ENCODE assay signal across 18 cellular contexts in genomic region chr2:86234573-86235131, GRCh38. TPM values are rescaled to one million over a fixed set of nuclear protein-coding genes. Genes with fewer than 3 reads are reported as not detected.
DNase-seq lines count a peak whose midpoint lies in the region; ATAC-seq, FAIRE-seq and TF ChIP-seq lines count a peak whose summit lies in the region.
"Had no signal": no experiment of that assay in that cellular context is flagged by ENCODE, and none has a peak within 500 bp of the region (broad histone marks: within the 10 kb centered on the region; RNA-seq: fewer than 3 reads in every experiment).

No MANE protein-coding gene starts in this region.

- H3K27ac ChIP-seq in HepG2 (ENCODE audit: extremely low read length, insufficient read depth, low read length) = no peak overlapping the region
- no peak overlapping the region for H3K27ac ChIP-seq in right lobe of liver
- H3K27ac ChIP-seq in esophagus squamous epithelium = peak overlapping the region in 3 of 4 donors; percentile 32 to 54 (median 54)
- H3K27ac ChIP-seq: GM23248, PC-9 had no signal

- FAIRE-seq in HepG2 (lab: Jason Lieb, UNC) = no peak
- FAIRE-seq: G401.6, GM12891 had no signal

- ATAC-seq in HepG2 = no peak
- ATAC-seq in right lobe of liver = no peak
- no peak for ATAC-seq in GM21619 (IDR thresholded peaks at IDR 0.05; ENCODE audit: unreplicated experiment)
- ATAC-seq in HG02981 (IDR thresholded peaks at IDR 0.05; ENCODE audit: unreplicated experiment) = no peak
- ATAC-seq: HCT116 had no signal

- H3K4me2 ChIP-seq in HepG2 (ENCODE audit: low read depth, low read length) = peak overlapping the region; percentile 44; the same call in 1 of the 2 replicates
- H3K4me2 ChIP-seq: PC-9 had no signal

- H3K4me1 ChIP-seq in HepG2 (ENCODE audit: insufficient read depth, low read length) (peaks cover 34% of the 10 kb centered on the region), right lobe of liver (no peaks in the 10 kb centered on the region), esophagus squamous epithelium (peaks cover 0 to 10% (median 0%) of the 10 kb centered on the region in 3 donors)

- DNase-seq in HepG2 (ENCODE audit: low spot score) (no peak), right lobe of liver (no peak), esophagus squamous epithelium (lab: John Stamatoyannopoulos, UW) (no peak), renal cortical epithelial cell (ENCODE audit: low read depth) (peak; percentile 29), DMS53 treated with DMSO at 0.1 percent for 48 hours (lab: John Stamatoyannopoulos, UW; ENCODE audit: unreplicated experiment) (no peak)
- DNase-seq: CD4-positive, alpha-beta memory T cell; DMS79 treated with DMSO at 0.1 percent for 48 hours; GM23248; MV-4-11; NCI-H146; NCI-H2081 treated with DMSO at 0.1 percent for 48 hours; NCI-H526 treated with DMSO at 0.1 percent for 48 hours; PC-9 had no signal

- H3K4me3 ChIP-seq in HepG2 (replicated peaks in 1 of 3; ENCODE audit: insufficient read depth in 1 of 3, low read depth in 2 of 3, low read length in 3 of 3) (no peak overlapping the region), right lobe of liver (no peak overlapping the region), esophagus squamous epithelium (no peak overlapping the region)
- H3K4me3 ChIP-seq: GM23248, PC-9 had no signal

- H2AFZ ChIP-seq in HepG2 (ENCODE audit: low read length) = no peak overlapping the region
- H2AFZ ChIP-seq: GM23248, PC-9 had no signal

- BruUV-seq in HepG2 (replicated peaks; lab: Mats Ljungman, UMichigan) = no TSS peak

- H3K27me3 ChIP-seq in HepG2 (ENCODE audit: control insufficient read depth in 1 of 2, insufficient read depth in 2 of 2, low read length in 2 of 2) (peaks cover 2 to 4% of the 10 kb centered on the region in 2 experiments; a peak in 2 of 5 replicates), right lobe of liver (no peaks in the 10 kb centered on the region), esophagus squamous epithelium (no peaks in the 10 kb centered on the region)

- intact Hi-C loops in HepG2 (cut with micrococcal nuclease; ENCODE audit: unreplicated experiment) = no loop called here
- intact Hi-C loops in right lobe of liver (cut with DNase I) = no loop called here
- intact Hi-C loops in esophagus squamous epithelium (cut with DNase I) = no loop called here

- TF ChIP-seq POLR2A in HepG2 (IDR thresholded peaks at IDR 0.05; ENCODE audit: insufficient read depth in 1 of 2, low read depth in 2 of 2, low read length in 2 of 2) (no peak), right lobe of liver (IDR thresholded peaks at IDR 0.05) (no peak), esophagus squamous epithelium (IDR thresholded peaks at IDR 0.05) (no peak)

- CTCF ChIA-PET in HepG2 (lab: Yijun Ruan, JAX; ENCODE audit: low intra/inter-chr PET ratio, low total read pairs) = no interaction called here

- WGBS in HepG2 (ENCODE audit: low lambda C conversion rate) = 26% methylated on average over 3 of the region's 3 CpGs
- WGBS in right lobe of liver (ENCODE audit: insufficient coverage, low coverage, low lambda C conversion rate, missing lambda C conversion rate) = 62% methylated on average over 3 of the region's 3 CpGs
- WGBS in esophagus squamous epithelium, 2 donors = 42 to 45% methylated on average over 3 of the region's 3 CpGs

- no peak for TF ChIP-seq EP300 in HepG2 (IDR thresholded peaks at IDR 0.05; ENCODE audit: low read depth in 2 of 2, low read length in 2 of 2)
- TF ChIP-seq EP300 in HepG2 (CRISPR knock-in tag; IDR thresholded peaks at IDR 0.05; ENCODE audit: borderline replicate concordance) = no peak

- no peaks in the 10 kb centered on the region for H3K79me2 ChIP-seq in HepG2 (ENCODE audit: insufficient read depth, low read length)

- TF ChIP-seq RAD21 in HepG2 (CRISPR knock-in tag; IDR thresholded peaks at IDR 0.05) = no peak

- POLR2A ChIA-PET in HepG2 (lab: Yijun Ruan, JAX) = no interaction called here

- no peaks in the 10 kb centered on the region for H4K20me1 ChIP-seq in HepG2 (ENCODE audit: insufficient read depth, low read length)

- H3K9me3 ChIP-seq in HepG2 (ENCODE audit: low read length) (no peaks in the 10 kb centered on the region), right lobe of liver (no peaks in the 10 kb centered on the region), esophagus squamous epithelium (no peaks in the 10 kb centered on the region)

- no peak overlapping the region for H3K9ac ChIP-seq in HepG2 (ENCODE audit: insufficient read depth, low read depth, low read length)
- H3K9ac ChIP-seq: GM23248 had no signal

- H3K36me3 ChIP-seq in HepG2 (replicated peaks in 1 of 2; ENCODE audit: control insufficient read depth in 1 of 2, insufficient read depth in 2 of 2, low read length in 2 of 2) (no peaks in the 10 kb centered on the region), right lobe of liver (no peaks in the 10 kb centered on the region), esophagus squamous epithelium (no peaks in the 10 kb centered on the region)

- in situ Hi-C loops in HepG2 (cut with HindIII; ENCODE audit: extremely low pct_ligation_motif_present, low pct_unique_long_range_greater_than_20kb) = no loop called here

- no peak for TF ChIP-seq CTCF in HepG2 (CRISPR knock-in tag; IDR thresholded peaks at IDR 0.05)
- TF ChIP-seq CTCF in right lobe of liver (IDR thresholded peaks at IDR 0.05) = no peak
- TF ChIP-seq CTCF in esophagus squamous epithelium (IDR thresholded peaks at IDR 0.05) = no peak

TF ChIP-seq in HepG2, 621 proteins besides CTCF, POLR2A, EP300 and RAD21 (continues in another document):
- TF ChIP-seq MAFF (IDR thresholded peaks at IDR 0.05; ENCODE audit: low read depth, low read length) (peak; percentile 39; the same call in 1 of the 2 replicates), IRF2 (CRISPR knock-in tag; IDR thresholded peaks at IDR 0.05) (no peak), ZZZ3 (CRISPR knock-in tag; IDR thresholded peaks at IDR 0.05; ENCODE audit: borderline replicate concordance) (no peak), ZNF768 (CRISPR knock-in tag; IDR thresholded peaks at IDR 0.05) (no peak), MIER2 (CRISPR knock-in tag; IDR thresholded peaks at IDR 0.05) (no peak), ZNF567 (CRISPR knock-in tag; IDR thresholded peaks at IDR 0.05; ENCODE audit: borderline replicate concordance) (no peak), FOSL1 (CRISPR knock-in tag; IDR thresholded peaks at IDR 0.05; ENCODE audit: borderline replicate concordance) (no peak)

RNA-seq across cellular contexts. Expression of gene MRPL35, which starts 35.4 kb away (rescaled TPM):
- total RNA-seq in HepG2 (2016; rRNA removed; fragmentation: Illumina TruSeq; extraction: Trizol) (97.1 and 152 TPM in 2 replicates), right lobe of liver (10 to 100 TPM; 21.1 to 42.2 (median 24.1) TPM), esophagus squamous epithelium (10 to 100 TPM; 23.0 to 30.8 (median 29.3) TPM), renal cortical epithelial cell (32.0 and 51.7 TPM in 2 replicates)
- total RNA-seq in HepG2 (2016; cell fraction: cytosol; rRNA removed; fragmentation: Illumina TruSeq; extraction: Trizol; ENCODE audit: low read depth) = 25.4 and 27.6 TPM in 2 replicates
- 97.8 and 161 TPM in 2 replicates for total RNA-seq in HepG2 (2016; cell fraction: insoluble cytoplasmic fraction; rRNA removed; fragmentation: Illumina TruSeq; extraction: Trizol)
- 21.6 and 28.9 TPM in 2 replicates for total RNA-seq in HepG2 (2016; cell fraction: membrane; rRNA removed; fragmentation: Illumina TruSeq; extraction: Trizol)
- total RNA-seq in HepG2 (2016; cell fraction: nucleus; rRNA removed; fragmentation: Illumina TruSeq; extraction: Trizol) = 35.9 and 40.2 TPM in 2 replicates
- 80.5 and 86.1 TPM in 2 replicates for polyA plus RNA-seq in HepG2 (2011; rRNA removed)
- polyA plus RNA-seq in HepG2 (2011; cell fraction: cytosol; rRNA removed) = 62.3 and 68.7 TPM in 2 replicates
- polyA plus RNA-seq in HepG2 (2011; cell fraction: nucleus; rRNA removed) = 40.2 and 46.3 TPM in 2 replicates
- 31.5 and 48.9 TPM in 2 replicates for polyA plus RNA-seq in HepG2 (2012)
- polyA plus RNA-seq in HepG2 (2016; cell fraction: cytosol; fragmentation: Illumina TruSeq; extraction: Trizol; ENCODE audit: low read depth) = 21.8 and 23.1 TPM in 2 replicates
- polyA plus RNA-seq in HepG2 (2016; cell fraction: insoluble cytoplasmic fraction; fragmentation: Illumina TruSeq; extraction: Trizol; ENCODE audit: low read depth) = 148 and 150 TPM in 2 replicates
- 17.2 and 19.6 TPM in 2 replicates for polyA plus RNA-seq in HepG2 (2016; cell fraction: membrane; fragmentation: Illumina TruSeq; extraction: Trizol; ENCODE audit: low read depth)
- 55.3 and 64.5 TPM in 2 replicates for polyA plus RNA-seq in HepG2 (2016; cell fraction: nucleus; fragmentation: Illumina TruSeq; extraction: Trizol; ENCODE audit: insufficient read depth, low read depth)
- polyA minus RNA-seq in HepG2 (2011; rRNA and poly(A)+ RNA removed; ENCODE audit: low replicate concordance) = 143 and 152 TPM in 2 replicates
- 21.9 and 30.4 TPM in 2 replicates for polyA minus RNA-seq in HepG2 (2011; cell fraction: cytosol; rRNA and poly(A)+ RNA removed)
- 27.9 and 35.1 TPM in 2 replicates for polyA minus RNA-seq in HepG2 (2011; cell fraction: nucleus; rRNA and poly(A)+ RNA removed)

RNA-seq across cellular contexts. Expression of gene IMMT, which starts 39.4 kb away (rescaled TPM):
- total RNA-seq in HepG2 (2016; rRNA removed; fragmentation: Illumina TruSeq; extraction: Trizol) (119 and 174 TPM in 2 replicates), right lobe of liver (10 to 100 TPM; 48.9 to 56.9 (median 52.5) TPM), esophagus squamous epithelium (10 to 100 TPM; 40.1 to 55.1 (median 49.0) TPM), renal cortical epithelial cell (57.1 and 98.5 TPM in 2 replicates)
- 15.3 and 18.4 TPM in 2 replicates for total RNA-seq in HepG2 (2016; cell fraction: cytosol; rRNA removed; fragmentation: Illumina TruSeq; extraction: Trizol; ENCODE audit: low read depth)
- 120 and 173 TPM in 2 replicates for total RNA-seq in HepG2 (2016; cell fraction: insoluble cytoplasmic fraction; rRNA removed; fragmentation: Illumina TruSeq; extraction: Trizol)
- total RNA-seq in HepG2 (2016; cell fraction: membrane; rRNA removed; fragmentation: Illumina TruSeq; extraction: Trizol) = 33.8 and 38.5 TPM in 2 replicates
- total RNA-seq in HepG2 (2016; cell fraction: nucleus; rRNA removed; fragmentation: Illumina TruSeq; extraction: Trizol) = 77.7 and 86.2 TPM in 2 replicates
- 52.3 and 63.5 TPM in 2 replicates for polyA plus RNA-seq in HepG2 (2011; rRNA removed)
- 44.9 and 51.8 TPM in 2 replicates for polyA plus RNA-seq in HepG2 (2011; cell fraction: cytosol; rRNA removed)
- polyA plus RNA-seq in HepG2 (2011; cell fraction: nucleus; rRNA removed) = 33.6 and 36.1 TPM in 2 replicates
- polyA plus RNA-seq in HepG2 (2012) = 82.6 and 99.8 TPM in 2 replicates
- 12.7 and 14.4 TPM in 2 replicates for polyA plus RNA-seq in HepG2 (2016; cell fraction: cytosol; fragmentation: Illumina TruSeq; extraction: Trizol; ENCODE audit: low read depth)
- polyA plus RNA-seq in HepG2 (2016; cell fraction: insoluble cytoplasmic fraction; fragmentation: Illumina TruSeq; extraction: Trizol; ENCODE audit: low read depth) = 192 and 195 TPM in 2 replicates
- polyA plus RNA-seq in HepG2 (2016; cell fraction: membrane; fragmentation: Illumina TruSeq; extraction: Trizol; ENCODE audit: low read depth) = 23.3 and 29.6 TPM in 2 replicates
- 110 TPM in 2 replicates for polyA plus RNA-seq in HepG2 (2016; cell fraction: nucleus; fragmentation: Illumina TruSeq; extraction: Trizol; ENCODE audit: insufficient read depth, low read depth)
- polyA minus RNA-seq in HepG2 (2011; rRNA and poly(A)+ RNA removed; ENCODE audit: low replicate concordance) = 58.1 and 76.7 TPM in 2 replicates
- polyA minus RNA-seq in HepG2 (2011; cell fraction: cytosol; rRNA and poly(A)+ RNA removed) = 66.1 and 82.3 TPM in 2 replicates
- polyA minus RNA-seq in HepG2 (2011; cell fraction: nucleus; rRNA and poly(A)+ RNA removed) = 88.0 and 90.4 TPM in 2 replicates

Comparison
In these comparisons a context has a peak if more than half of its experiments do, and no peak if none do; other contexts are left out.
1. H3K27ac ChIP-seq: peak in esophagus squamous epithelium (3 of 4); none in HepG2 (single experiment) and right lobe of liver (0 of 3).